ENCODE assay signal across 1 cellular context in genomic region chr2:43228341-43228751, GRCh38.
TF ChIP-seq lines count a peak whose summit lies in the region.

No MANE protein-coding gene starts in this region.

TF ChIP-seq in H1, 55 proteins besides CTCF, POLR2A, EP300 and RAD21 (continued from another document):
- TF ChIP-seq GTF2F1 (IDR thresholded peaks at IDR 0.05; ENCODE audit: borderline replicate concordance, low read depth, low read length) (no peak), POU5F1 (IDR thresholded peaks at IDR 0.05; ENCODE audit: low read depth, low read length) (no peak), SRF (IDR thresholded peaks at IDR 0.05; ENCODE audit: low read depth, low read length) (no peak), RFX5 (IDR thresholded peaks at IDR 0.05; ENCODE audit: borderline replicate concordance, low read depth, low read length) (no peak), PHF8 (conservative IDR thresholded peaks at IDR 0.05; ENCODE audit: low read depth, low read length) (no peak), TBP (IDR thresholded peaks at IDR 0.05; ENCODE audit: low read depth, low read length) (no peak), JUN (IDR thresholded peaks at IDR 0.05; ENCODE audit: low read depth, low read length) (no peak), EZH2 (IDR thresholded peaks at IDR 0.05; ENCODE audit: low read depth, low read length, severe bottlenecking) (no peak), HDAC6 (IDR thresholded peaks at IDR 0.05; ENCODE audit: low read depth, low read length) (no peak), RXRA (IDR thresholded peaks at IDR 0.05; ENCODE audit: insufficient read depth, low read depth, low read length) (no peak), ASH2L (IDR thresholded peaks at IDR 0.05; ENCODE audit: low read length) (no peak), MAFK (IDR thresholded peaks at IDR 0.05; ENCODE audit: low read depth, low read length) (no peak)
TF ChIP-seq in H1: peak in this region for 0.
